Comparison of ENCODE assay signal across 18 cellular contexts in the genomic region with DNA sequence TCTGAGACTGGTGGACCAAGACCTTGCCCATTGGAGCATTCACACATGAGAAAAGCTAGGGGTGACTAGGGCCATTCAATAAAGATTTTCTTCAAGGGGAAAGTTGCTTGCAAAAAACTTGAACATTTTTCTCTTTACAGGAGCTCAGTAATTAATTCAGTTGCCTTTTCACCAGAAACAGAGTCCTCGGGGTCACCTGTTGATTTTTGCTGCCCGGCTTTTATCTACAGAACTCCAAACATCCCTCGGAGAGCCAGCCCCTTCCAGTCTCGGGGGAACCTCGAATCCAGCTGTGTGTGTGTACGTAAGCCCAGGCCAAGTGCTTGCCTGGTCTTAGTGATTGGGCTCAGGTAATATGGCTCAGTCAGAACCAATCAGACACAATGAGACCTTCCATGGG. TPM values are rescaled to one million over a fixed set of nuclear protein-coding genes. Genes with fewer than 3 reads are reported as not detected.
A peak's percentile ranks its signal among the peaks of the same experiment; 100 is the strongest.
DNase-seq lines count a peak whose midpoint lies in the region; ATAC-seq and TF ChIP-seq lines count a peak whose summit lies in the region.
"Had no signal": no experiment of that assay in that cellular context is flagged by ENCODE, and none has a peak within 500 bp of the region (broad histone marks: within the 10 kb centered on the region; RNA-seq: fewer than 3 reads in every experiment).

No MANE protein-coding gene starts in this region.

- no peak for ATAC-seq in WTC11
- no peak for ATAC-seq in GM21381 (IDR thresholded peaks at IDR 0.05; ENCODE audit: unreplicated experiment)
- ATAC-seq: A549; CD8-positive, alpha-beta T cell had no signal

- no peaks in the 10 kb centered on the region for H3K9me3 Mint-ChIP-seq in H9
- no peaks in the 10 kb centered on the region for H3K9me3 Mint-ChIP-seq in WTC11
- H3K9me3 Mint-ChIP-seq: CD4-positive, alpha-beta T cell; CD8-positive, alpha-beta T cell had no signal

- H2BK120ac ChIP-seq in H9 (ENCODE audit: low read depth, low read length, poor library complexity, severe bottlenecking) = no peak overlapping the region

- CTCF ChIA-PET in WTC11 (lab: Charles Lee) = no interaction called here

- H3K79me2 ChIP-seq in H9 (ENCODE audit: insufficient read depth, low read length) = no peaks in the 10 kb centered on the region

- no peak overlapping the region for H4K8ac ChIP-seq in H9 (replicated peaks; ENCODE audit: insufficient read length, low read depth, low read length)

- no peaks in the 10 kb centered on the region for H3K27me3 ChIP-seq in H9 (ENCODE audit: insufficient read depth, low read length)
- H3K27me3 ChIP-seq: BLaER1 treated with 17β-estradiol and CSF1 and Interleukin-3, amounts not matched to agents 10 nM and 100 nM had no signal

- no peak overlapping the region for H2BK12ac ChIP-seq in H9 (ENCODE audit: insufficient read length, low read depth, low read length)

- no peaks in the 10 kb centered on the region for H4K20me1 ChIP-seq in H9 (ENCODE audit: control insufficient read depth, insufficient read depth, insufficient read length)
- H4K20me1 ChIP-seq: BLaER1 treated with 17β-estradiol and CSF1 and Interleukin-3, amounts not matched to agents 10 nM and 100 nM had no signal

- no peaks in the 10 kb centered on the region for H3K79me1 ChIP-seq in H9 (ENCODE audit: insufficient read depth, low read depth, low read length, poor library complexity, severe bottlenecking)

- no peak overlapping the region for H4K5ac ChIP-seq in H9 (ENCODE audit: insufficient read length, low read depth, low read length)

- H2AFZ ChIP-seq in H9 (ENCODE audit: low read length) = no peak overlapping the region

- H3K4me1 ChIP-seq in H9 (ENCODE audit: insufficient read depth, low read length) = no peaks in the 10 kb centered on the region

- POLR2A ChIA-PET in WTC11 (lab: Charles Lee) = no interaction called here

- H3K4me1 Mint-ChIP-seq in H9 (peaks cover 8 to 11% of the 10 kb centered on the region in 2 experiments), WTC11 (peaks cover 20% of the 10 kb centered on the region)
- H3K4me1 Mint-ChIP-seq: B cell had no signal

- H3K4me3 Mint-ChIP-seq in H9 = no peak overlapping the region
- H3K4me3 Mint-ChIP-seq in WTC11 = no peak overlapping the region
- H3K4me3 Mint-ChIP-seq: B cell; CD4-positive, alpha-beta T cell; CD8-positive, alpha-beta T cell had no signal

- H3K27ac Mint-ChIP-seq in H9 (peak overlapping the region in 2 of 3 experiments; percentile 10 to 16; a peak in 3 of 7 replicates), WTC11 (peak overlapping the region; percentile 42)
- H3K27ac Mint-ChIP-seq: B cell; CD4-positive, alpha-beta T cell; CD8-positive, alpha-beta T cell had no signal

- no peak for DNase-seq in H9
- DNase-seq in WTC11 (ENCODE audit: low spot score) = no peak
- DNase-seq in cerebellar cortex (ENCODE audit: low spot score) = no peak
- no peak for DNase-seq in HCEC 1CT
- DNase-seq: AML-193; Caco-2; Calu3; CD4-positive, alpha-beta T cell; CD8-positive, alpha-beta T cell; DMS79 treated with DMSO at 0.1 percent for 48 hours; GF-D8 had no signal

- no peak overlapping the region for H3K4ac ChIP-seq in H9 (ENCODE audit: low read depth, low read length)

- H3K27ac ChIP-seq in H9 (ENCODE audit: insufficient read length, low read depth, low read length) (no peak overlapping the region), KOPT-K1 (ENCODE audit: low read depth, low read length, poor library complexity, severe bottlenecking) (peak overlapping the region; percentile 84)
- H3K27ac ChIP-seq: 22Rv1; A549; BLaER1 treated with 17β-estradiol and CSF1 and Interleukin-3, amounts not matched to agents 10 nM and 100 nM; C4-2B had no signal

- TF ChIP-seq CTCF in H9 (conservative IDR thresholded peaks at IDR 0.05) (no peak), WTC11 (IDR thresholded peaks at IDR 0.05) (no peak)

- H2BK5ac ChIP-seq in H9 (ENCODE audit: insufficient read length, low read length) = no peak overlapping the region

- H3K23ac ChIP-seq in H9 (ENCODE audit: insufficient read length, low read depth, low read length) = no peak overlapping the region

- H2AK5ac ChIP-seq in H9 (ENCODE audit: insufficient read length, low read length) = no peak overlapping the region

- no CpG with 5 or more reads among the region's 6 CpGs for WGBS in H9 (ENCODE audit: extremely low coverage, insufficient read length, low lambda C conversion rate)

- H3K23me2 ChIP-seq in H9 (ENCODE audit: insufficient read length, low read depth, low read length, poor library complexity, severe bottlenecking) = no peaks in the 10 kb centered on the region

- no peak overlapping the region for H3K14ac ChIP-seq in H9 (ENCODE audit: insufficient read depth, low read length)

- H3K27me3 Mint-ChIP-seq in H9 (ENCODE audit: low read depth) = no peaks in the 10 kb centered on the region
- H3K27me3 Mint-ChIP-seq in WTC11 (ENCODE audit: low read depth) = no peaks in the 10 kb centered on the region
- H3K27me3 Mint-ChIP-seq: B cell; CD4-positive, alpha-beta T cell had no signal

- no peak overlapping the region for H3K9ac ChIP-seq in H9 (ENCODE audit: extremely low read depth, insufficient read length, low read length)
- H3K9ac ChIP-seq: BLaER1 treated with 17β-estradiol and CSF1 and Interleukin-3, amounts not matched to agents 10 nM and 100 nM had no signal

- no peak overlapping the region for H4K91ac ChIP-seq in H9 (ENCODE audit: insufficient read length, low read depth, low read length)

- H2BK20ac ChIP-seq in H9 (ENCODE audit: low read depth, low read length, poor library complexity, severe bottlenecking) = no peak overlapping the region

- no peak overlapping the region for H3T11ph ChIP-seq in H9 (ENCODE audit: low read length)

- H3K56ac ChIP-seq in H9 (ENCODE audit: insufficient read length, low read depth, low read length) = no peak overlapping the region

- peaks cover 44 to 77% (median 45%) of the 10 kb centered on the region in 3 experiments; a peak in 6 of 7 replicates for H3K36me3 Mint-ChIP-seq in H9 (ENCODE audit: insufficient read depth in 1 of 3, low read depth in 3 of 3)
- peaks cover 65% of the 10 kb centered on the region for H3K36me3 Mint-ChIP-seq in WTC11

- no peak overlapping the region for H2BK15ac ChIP-seq in H9 (ENCODE audit: low read depth, low read length)

- H3K18ac ChIP-seq in H9 (ENCODE audit: insufficient read length, low read depth, low read length) = no peak overlapping the region

- H3K4me2 ChIP-seq in H9 (ENCODE audit: insufficient read depth, insufficient read length, low read length) = no peak overlapping the region
- H3K4me2 ChIP-seq: A549 had no signal

- H3K9me3 ChIP-seq in H9 (ENCODE audit: control insufficient read depth, low read depth, low read length) = no peaks in the 10 kb centered on the region
- no peaks in the 10 kb centered on the region for H3K9me3 ChIP-seq in KOPT-K1 (ENCODE audit: insufficient read depth, low read length, poor library complexity, severe bottlenecking)
- H3K9me3 ChIP-seq: A549; BLaER1 treated with 17β-estradiol and CSF1 and Interleukin-3, amounts not matched to agents 10 nM and 100 nM; Caco-2 had no signal

- peaks cover 9% of the 10 kb centered on the region; the same call in 1 of the 2 replicates for H3K36me3 ChIP-seq in KOPT-K1 (ENCODE audit: insufficient read depth, low read length)

TF ChIP-seq in WTC11, 78 proteins besides CTCF, POLR2A, EP300 and RAD21:
- TF ChIP-seq, protein P1, sequence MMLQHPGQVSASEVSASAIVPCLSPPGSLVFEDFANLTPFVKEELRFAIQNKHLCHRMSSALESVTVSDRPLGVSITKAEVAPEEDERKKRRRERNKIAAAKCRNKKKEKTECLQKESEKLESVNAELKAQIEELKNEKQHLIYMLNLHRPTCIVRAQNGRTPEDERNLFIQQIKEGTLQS (CRISPR knock-in tag; conservative IDR thresholded peaks at IDR 0.05) = no peak

RNA-seq across cellular contexts. Expression of a gene that starts 47.5 kb away (rescaled TPM):
- total RNA-seq in H9 (2021) = 42.0 and 45.1 TPM in 2 replicates
- 50.8 to 59.4 TPM (median 57.0 TPM) in 3 replicates for total RNA-seq in WTC11 (2021)
